In genomic region chr18:26634631-26635030, GRCh38 we compare ENCODE assay signal across 28 cellular contexts.
"Had no signal": no experiment of that assay in that cellular context is flagged by ENCODE, and none has a peak within 500 bp of the region (broad histone marks: within the 10 kb centered on the region; RNA-seq: fewer than 3 reads in every experiment).

No MANE protein-coding gene starts in this region.

- H3K4me1 ChIP-seq: heart right ventricle, pancreas, prostate gland, thyroid gland had no signal

- H3K27me3 ChIP-seq: esophagus squamous epithelium, pancreas, thyroid gland had no signal

- H3K4me1 Mint-ChIP-seq: central memory CD8-positive, alpha-beta T cell; endodermal cell; mesothelial cell of epicardium; stimulated activated memory B cell treated with anti-CD40 and anti-IgM and Interleukin-4, amounts not matched to agents 10 μg/mL and 1 μg/mL and 100 μg/mL, for 72 hours; stimulated activated naive CD8-positive, alpha-beta T cell treated with anti-CD3 and anti-CD28 coated beads, Interleukin-15, amount 100 ng/mL, for 72 hours had no signal

- H3K4me3 Mint-ChIP-seq: activated naive CD8-positive, alpha-beta T cell; central memory CD8-positive, alpha-beta T cell; dendritic cell treated with granulocyte-macrophage colony-stimulating factor and Interleukin-4, amounts not matched to agents 40 ng/mL and 50 ng/mL, for 4 days; endodermal cell; mesothelial cell of epicardium; naive thymus-derived CD4-positive, alpha-beta T cell; stimulated activated memory B cell treated with anti-CD40 and anti-IgM and Interleukin-4, amounts not matched to agents 10 μg/mL and 1 μg/mL and 100 μg/mL, for 72 hours; stimulated activated naive CD8-positive, alpha-beta T cell treated with anti-CD3 and anti-CD28 coated beads, Interleukin-15, amount 100 ng/mL, for 72 hours had no signal

- H3K27ac ChIP-seq: esophagus squamous epithelium, heart right ventricle, pancreas, prostate gland, thyroid gland, WERI-Rb-1 had no signal

- ATAC-seq: activated CD4-positive, CD25-positive, alpha-beta regulatory T cell treated with anti-CD3 and anti-CD28 coated beads, Interleukin-2, amount 50 U/mL, for 24 hours; heart right ventricle; naive thymus-derived CD4-positive, alpha-beta T cell; pancreas; sciatic nerve; stimulated activated naive CD8-positive, alpha-beta T cell treated with anti-CD3 and anti-CD28 coated beads, Interleukin-15, amount 100 ng/mL, for 72 hours had no signal

- H3K27ac Mint-ChIP-seq: activated naive CD8-positive, alpha-beta T cell; dendritic cell treated with granulocyte-macrophage colony-stimulating factor and Interleukin-4, amounts not matched to agents 40 ng/mL and 50 ng/mL, for 4 days; endodermal cell; mesothelial cell of epicardium; naive thymus-derived CD4-positive, alpha-beta T cell; stimulated activated memory B cell treated with anti-CD40 and anti-IgM and Interleukin-4, amounts not matched to agents 10 μg/mL and 1 μg/mL and 100 μg/mL, for 72 hours; stimulated activated naive CD8-positive, alpha-beta T cell treated with anti-CD3 and anti-CD28 coated beads, Interleukin-15, amount 100 ng/mL, for 72 hours had no signal

- H3K9me3 Mint-ChIP-seq: central memory CD8-positive, alpha-beta T cell; dendritic cell treated with granulocyte-macrophage colony-stimulating factor and Interleukin-4, amounts not matched to agents 40 ng/mL and 50 ng/mL, for 4 days; endodermal cell; mesothelial cell of epicardium; naive thymus-derived CD4-positive, alpha-beta T cell; stimulated activated memory B cell treated with anti-CD40 and anti-IgM and Interleukin-4, amounts not matched to agents 10 μg/mL and 1 μg/mL and 100 μg/mL, for 72 hours; stimulated activated naive CD8-positive, alpha-beta T cell treated with anti-CD3 and anti-CD28 coated beads, Interleukin-15, amount 100 ng/mL, for 72 hours had no signal

- H3K36me3 Mint-ChIP-seq: activated naive CD8-positive, alpha-beta T cell; mesothelial cell of epicardium; naive thymus-derived CD4-positive, alpha-beta T cell; stimulated activated memory B cell treated with anti-CD40 and anti-IgM and Interleukin-4, amounts not matched to agents 10 μg/mL and 1 μg/mL and 100 μg/mL, for 72 hours had no signal

- H3K9me3 ChIP-seq: esophagus squamous epithelium, heart right ventricle, pancreas, prostate gland, thyroid gland had no signal

- H3K4me3 ChIP-seq: esophagus squamous epithelium, heart right ventricle, pancreas, prostate gland, thyroid gland had no signal

- H3K27me3 Mint-ChIP-seq: central memory CD8-positive, alpha-beta T cell; stimulated activated naive CD8-positive, alpha-beta T cell treated with anti-CD3 and anti-CD28 coated beads, Interleukin-15, amount 100 ng/mL, for 72 hours had no signal

- DNase-seq: activated CD4-positive, alpha-beta T cell treated with anti-CD3 and anti-CD28 coated beads for 48 hours; activated CD4-positive, alpha-beta T cell treated with anti-CD3 and anti-CD28 coated beads, Interleukin-2, amount 50 U/mL, for 48 hours; activated CD8-positive, alpha-beta memory T cell treated with anti-CD3 and anti-CD28 coated beads for 24 hours; activated effector memory CD4-positive, alpha-beta T cell treated with Interleukin-2 at 50 U/mL for 16 hours; activated naive CD4-positive, alpha-beta T cell treated with Interleukin-2 at 50 U/mL for 16 hours; anterior cingulate cortex; endodermal cell; esophagus squamous epithelium; foreskin melanocyte; heart right ventricle; naive thymus-derived CD4-positive, alpha-beta T cell; pancreas; retina; small intestine; stimulated activated CD4-positive, alpha-beta T cell treated with anti-CD3 and anti-CD28 coated beads, Interleukin-4, amount 100 ng/mL, for 24 hours; stimulated activated CD8-positive, alpha-beta memory T cell treated with anti-CD3 and anti-CD28 coated beads, Interleukin-4, amount 100 ng/mL, for 48 hours; stimulated activated naive CD8-positive, alpha-beta T cell treated with anti-CD3 and anti-CD28 coated beads, Interleukin-15, amount 100 ng/mL, for 72 hours; substantia nigra; thyroid gland; WERI-Rb-1 had no signal

- H3K36me3 ChIP-seq: esophagus squamous epithelium, heart right ventricle, pancreas, prostate gland, thyroid gland, WERI-Rb-1 had no signal
